ENCODE assay signal across 24 cellular contexts in genomic region chr4:174096999-174097398, GRCh38.
"Had no signal": no experiment of that assay in that cellular context is flagged by ENCODE, and none has a peak within 500 bp of the region (broad histone marks: within the 10 kb centered on the region; RNA-seq: fewer than 3 reads in every experiment).

No MANE protein-coding gene starts in this region.

- H3K9me3 ChIP-seq: colonic mucosa, esophagus squamous epithelium, gastrocnemius medialis, lower lobe of right lung had no signal

- ATAC-seq: effector memory CD8-positive, alpha-beta T cell; esophagus mucosa; gastrocnemius medialis; heart right ventricle; left cardiac atrium; left lung; left ventricle myocardium superior; lower lobe of right lung; mucosa of descending colon had no signal

- DNase-seq: colonic mucosa; cortex of kidney; effector CD8-positive, alpha-beta T cell; effector memory CD8-positive, alpha-beta T cell; endodermal cell; erythroblast; esophagus squamous epithelium; foreskin fibroblast; foreskin melanocyte; gastrocnemius medialis; glutamatergic neuron; head of caudate nucleus; heart right ventricle; hippocampal formation; left cardiac atrium; left lung; left ventricle myocardium superior; lower lobe of right lung; mesendoderm; midbrain; mucosa of descending colon had no signal

- H3K9me3 Mint-ChIP-seq: dendritic cell treated with granulocyte-macrophage colony-stimulating factor and Interleukin-4, amounts not matched to agents 40 ng/mL and 50 ng/mL, for 4 days; effector memory CD8-positive, alpha-beta T cell had no signal

- H3K27ac ChIP-seq: colonic mucosa, epithelial cell of prostate, esophagus squamous epithelium, gastrocnemius medialis, heart right ventricle, left lung, lower lobe of right lung had no signal

- H3K27ac Mint-ChIP-seq: dendritic cell treated with granulocyte-macrophage colony-stimulating factor and Interleukin-4, amounts not matched to agents 40 ng/mL and 50 ng/mL, for 4 days; effector memory CD8-positive, alpha-beta T cell; endodermal cell had no signal

- H3K4me1 ChIP-seq: colonic mucosa, esophagus squamous epithelium, gastrocnemius medialis, heart right ventricle, left lung, lower lobe of right lung had no signal

- H3K4me1 Mint-ChIP-seq: endodermal cell had no signal

- H3K36me3 ChIP-seq: colonic mucosa, esophagus squamous epithelium, gastrocnemius medialis, heart right ventricle, left lung, lower lobe of right lung had no signal

- H3K27me3 ChIP-seq: colonic mucosa, esophagus squamous epithelium, gastrocnemius medialis, heart right ventricle, left lung had no signal

- H3K4me3 ChIP-seq: colonic mucosa, esophagus squamous epithelium, gastrocnemius medialis, heart right ventricle, left lung, lower lobe of right lung, mucosa of descending colon had no signal

- H3K4me3 Mint-ChIP-seq: dendritic cell treated with granulocyte-macrophage colony-stimulating factor and Interleukin-4, amounts not matched to agents 40 ng/mL and 50 ng/mL, for 4 days; effector memory CD8-positive, alpha-beta T cell; endodermal cell had no signal
